Comparison of ENCODE assay signal across 12 cellular contexts in genomic region chr21:41648591-41649031, GRCh38.
DNase-seq lines count a peak whose midpoint lies in the region; ATAC-seq and TF ChIP-seq lines count a peak whose summit lies in the region.
"Had no signal": no experiment of that assay in that cellular context is flagged by ENCODE, and none has a peak within 500 bp of the region (broad histone marks: within the 10 kb centered on the region; RNA-seq: fewer than 3 reads in every experiment).

No MANE protein-coding gene starts in this region.

- TF ChIP-seq CTCF in brain microvascular endothelial cell (IDR thresholded peaks at IDR 0.05; ENCODE audit: low read depth, low read length, missing control alignments) (no peak), adrenal gland (IDR thresholded peaks at IDR 0.05) (no peak)

- H3K4me1 ChIP-seq in adrenal gland (replicated peaks in 1 of 2), result peaks cover 0 to 4% of the 10 kb centered on the region in 2 donors

- H3K27me3 ChIP-seq in brain microvascular endothelial cell (replicated peaks) (no peaks in the 10 kb centered on the region), adrenal gland (no peaks in the 10 kb centered on the region)
- H3K27me3 ChIP-seq: hepatocyte had no signal

- TF ChIP-seq POLR2A in adrenal gland (IDR thresholded peaks at IDR 0.05), result no peak

- intact Hi-C loops in adrenal gland (cut with DNase I), result no loop called here

- ATAC-seq in HG03521 (IDR thresholded peaks at IDR 0.05; ENCODE audit: unreplicated experiment), result no peak

- in situ Hi-C loops in brain microvascular endothelial cell (cut with HindIII; ENCODE audit: low pct_ligation_motif_present, low sequenced_read_pairs), result no loop called here

- 74 to 80% (median 77%) methylated on average over 5 to 9 of the region's 9 CpGs for WGBS in adrenal gland, 4 donors

- H3K9me3 ChIP-seq in adrenal gland (replicated peaks in 1 of 3), result no peaks in the 10 kb centered on the region

- H3K36me3 ChIP-seq in brain microvascular endothelial cell (replicated peaks) (no peaks in the 10 kb centered on the region), adrenal gland (replicated peaks in 1 of 2) (no peaks in the 10 kb centered on the region)

- DNase-seq in AG08395 (ENCODE audit: low spot score), result peak; percentile 77
- peak; percentile 56 for DNase-seq in HS-5 (ENCODE audit: low read depth)
- peak; percentile 57 for DNase-seq in brain microvascular endothelial cell
- peak; percentile 82 for DNase-seq in hepatic stellate cell (ENCODE audit: low spot score)
- no peak for DNase-seq in cerebellum (ENCODE audit: low spot score)
- no peak for DNase-seq in nucleus accumbens (lab: John Stamatoyannopoulos, UW)
- no peak for DNase-seq in adrenal gland
- DNase-seq: activated CD4-positive, alpha-beta T cell treated with anti-CD3 and anti-CD28 coated beads for 1 hour; activated gamma-delta T cell treated with Interleukin-2 at 50 U/mL for 16 hours; NCI-H524 treated with DMSO at 0.1 percent for 48 hours had no signal

- H3K27ac ChIP-seq in brain microvascular endothelial cell (peak overlapping the region; percentile 33), adrenal gland (no peak overlapping the region)
- H3K27ac ChIP-seq: hepatocyte had no signal

- H3K4me3 ChIP-seq in brain microvascular endothelial cell (ENCODE audit: low read depth, low read length) (no peak overlapping the region), adrenal gland (no peak overlapping the region)
- H3K4me3 ChIP-seq: hepatocyte had no signal

Comparison
In these comparisons a context has a peak if more than half of its experiments do, and no peak if none do; other contexts are left out.
1. DNase-seq: peak in AG08395 (single experiment), HS-5 (single experiment), brain microvascular endothelial cell (single experiment) and hepatic stellate cell (single experiment); none in cerebellum (single experiment), nucleus accumbens (0 of 56) and adrenal gland (0 of 7).